Comparison of ENCODE assay signal across 28 cellular contexts in the genomic region with DNA sequence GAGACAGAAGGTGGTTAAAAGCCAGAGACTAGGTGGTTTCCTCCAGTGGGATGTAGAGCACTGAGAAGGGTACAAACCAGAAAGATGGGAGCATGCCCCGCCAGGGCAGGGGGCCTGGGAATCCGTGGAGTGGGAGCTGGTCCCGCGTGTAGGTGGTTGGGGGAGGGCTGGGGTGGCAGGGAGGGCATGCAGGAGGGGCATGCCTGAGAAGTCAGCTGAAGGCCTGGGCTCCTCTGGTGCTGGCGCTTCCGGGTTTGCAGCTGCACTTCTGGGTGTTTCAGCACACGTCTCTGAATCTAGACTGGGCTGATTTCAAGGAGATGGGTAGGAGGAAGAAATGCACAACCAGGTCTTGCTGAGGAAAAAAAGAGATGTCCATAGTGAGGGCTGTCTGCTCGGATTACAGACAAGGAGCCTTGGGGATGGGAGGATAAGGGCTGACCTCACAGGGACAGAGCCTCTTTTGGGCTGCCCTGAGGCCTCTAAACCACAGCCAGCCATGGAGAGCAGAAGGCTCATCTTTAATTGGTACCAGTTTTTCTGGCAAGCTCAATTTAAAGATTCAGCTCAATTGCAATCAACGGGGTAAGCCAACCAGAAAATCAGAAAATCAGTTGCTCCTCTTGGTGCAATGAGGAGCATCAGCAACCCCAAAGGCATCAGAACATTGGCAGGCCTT.
"Had no signal": no experiment of that assay in that cellular context is flagged by ENCODE, and none has a peak within 500 bp of the region (broad histone marks: within the 10 kb centered on the region; RNA-seq: fewer than 3 reads in every experiment).

No MANE protein-coding gene starts in this region.

- H3K9me3 ChIP-seq: ascending aorta, MG63, Peyer's patch had no signal

- H3K36me3 ChIP-seq: ascending aorta, cardiac muscle cell, MG63, Peyer's patch had no signal

- H3K4me1 ChIP-seq: ascending aorta, Peyer's patch had no signal

- H3K27me3 Mint-ChIP-seq: activated CD4-positive, alpha-beta T cell treated with anti-CD3 and anti-CD28 coated beads, Interleukin-2, amount 10 ng/mL, durations not matched to agents 24 days and 14 days; activated CD8-positive, alpha-beta T cell treated with anti-CD3 and anti-CD28 coated beads for 36 hours; activated naive CD4-positive, alpha-beta T cell treated with anti-CD3 and anti-CD28 coated beads, Interleukin-2, amount 50 U/mL, for 24 hours; activated naive CD8-positive, alpha-beta T cell treated with anti-CD3 and anti-CD28 coated beads, Interleukin-2, amount 10 ng/mL, durations not matched to agents 7 days and 5 days had no signal

- H3K4me3 ChIP-seq: ascending aorta, cardiac muscle cell, MG63, Peyer's patch had no signal

- H3K27ac ChIP-seq: ascending aorta, cardiac muscle cell, Peyer's patch, RWPE1 had no signal

- DNase-seq: activated CD4-positive, alpha-beta T cell treated with anti-CD3 and anti-CD28 coated beads, Interleukin-2, amount 10 ng/mL, durations not matched to agents 24 days and 14 days; activated CD4-positive, alpha-beta T cell treated with anti-CD3 and anti-CD28 coated beads, Interleukin-2, amount 50 U/mL, for 4 hours; activated CD8-positive, alpha-beta T cell treated with anti-CD3 and anti-CD28 coated beads for 36 hours; activated gamma-delta T cell; activated naive CD4-positive, alpha-beta T cell treated with Interleukin-2 at 50 U/mL for 16 hours; activated naive CD8-positive, alpha-beta T cell treated with anti-CD3 and anti-CD28 coated beads, Interleukin-2, amount 10 ng/mL, durations not matched to agents 7 days and 5 days; activated T-cell treated with anti-CD3 and anti-CD28 coated beads, Interleukin-2, amount 50 U/mL, for 1 hour; Kasumi-1; KBM-7; MG63; NCI-H1048; NCI-H1105 treated with DMSO at 0.1 percent for 48 hours; NCI-H1436; NCI-H1694; NCI-H1930; NCI-H2081 treated with DMSO at 0.1 percent for 48 hours; NCI-H226; NCI-H524 treated with DMSO at 0.1 percent for 48 hours; NK-92 treated with Interleukin-12 subunit alpha and Interleukin-12 subunit beta, amount 100 ng/mL, for 24 hours; PC-3; Peyer's patch; SIG-M5 had no signal

- H3K27ac Mint-ChIP-seq: activated CD4-positive, alpha-beta T cell treated with anti-CD3 and anti-CD28 coated beads, Interleukin-2, amount 10 ng/mL, durations not matched to agents 24 days and 14 days; activated CD8-positive, alpha-beta T cell treated with anti-CD3 and anti-CD28 coated beads for 36 hours; activated naive CD4-positive, alpha-beta T cell treated with anti-CD3 and anti-CD28 coated beads, Interleukin-2, amount 50 U/mL, for 24 hours; activated naive CD8-positive, alpha-beta T cell treated with anti-CD3 and anti-CD28 coated beads, Interleukin-2, amount 10 ng/mL, durations not matched to agents 7 days and 5 days; activated T-helper 2 cell treated with anti-CD3 and anti-CD28 coated beads, Interferon-gamma antibody, Interleukin-2, Interleukin-4, amounts not matched to agents 10 μg/mL and 5 μg/mL and 100 μg/mL, durations not matched to agents 14 hours and 24 hours and 36 hours; T-helper 2 cell treated with Interferon-gamma antibody and Interleukin-4, amounts not matched to agents 5 μg/mL and 100 μg/mL, for 36 hours had no signal

- H3K4me3 Mint-ChIP-seq: activated CD4-positive, alpha-beta T cell treated with anti-CD3 and anti-CD28 coated beads, Interleukin-2, amount 10 ng/mL, durations not matched to agents 24 days and 14 days; activated CD8-positive, alpha-beta T cell treated with anti-CD3 and anti-CD28 coated beads for 36 hours; activated naive CD4-positive, alpha-beta T cell treated with anti-CD3 and anti-CD28 coated beads, Interleukin-2, amount 50 U/mL, for 24 hours; activated naive CD8-positive, alpha-beta T cell treated with anti-CD3 and anti-CD28 coated beads, Interleukin-2, amount 10 ng/mL, durations not matched to agents 7 days and 5 days; T-helper 2 cell treated with Interferon-gamma antibody and Interleukin-4, amounts not matched to agents 5 μg/mL and 100 μg/mL, for 36 hours had no signal

- H3K27me3 ChIP-seq: ascending aorta, cardiac muscle cell, MG63, Peyer's patch had no signal

- H3K4me1 Mint-ChIP-seq: activated CD4-positive, alpha-beta T cell treated with anti-CD3 and anti-CD28 coated beads, Interleukin-2, amount 10 ng/mL, durations not matched to agents 24 days and 14 days; activated naive CD4-positive, alpha-beta T cell treated with anti-CD3 and anti-CD28 coated beads, Interleukin-2, amount 50 U/mL, for 24 hours; activated naive CD8-positive, alpha-beta T cell treated with anti-CD3 and anti-CD28 coated beads, Interleukin-2, amount 10 ng/mL, durations not matched to agents 7 days and 5 days had no signal

- H3K36me3 Mint-ChIP-seq: activated naive CD4-positive, alpha-beta T cell treated with anti-CD3 and anti-CD28 coated beads, Interleukin-2, amount 50 U/mL, for 24 hours; activated naive CD8-positive, alpha-beta T cell treated with anti-CD3 and anti-CD28 coated beads, Interleukin-2, amount 10 ng/mL, durations not matched to agents 7 days and 5 days had no signal

- H3K9me3 Mint-ChIP-seq: activated CD4-positive, alpha-beta T cell treated with anti-CD3 and anti-CD28 coated beads, Interleukin-2, amount 10 ng/mL, durations not matched to agents 24 days and 14 days; activated CD8-positive, alpha-beta T cell treated with anti-CD3 and anti-CD28 coated beads for 36 hours; activated naive CD4-positive, alpha-beta T cell treated with anti-CD3 and anti-CD28 coated beads, Interleukin-2, amount 50 U/mL, for 24 hours; activated naive CD8-positive, alpha-beta T cell treated with anti-CD3 and anti-CD28 coated beads, Interleukin-2, amount 10 ng/mL, durations not matched to agents 7 days and 5 days; activated T-helper 2 cell treated with anti-CD3 and anti-CD28 coated beads, Interferon-gamma antibody, Interleukin-2, Interleukin-4, amounts not matched to agents 10 μg/mL and 5 μg/mL and 100 μg/mL, durations not matched to agents 14 hours and 24 hours and 36 hours; T-helper 2 cell treated with Interferon-gamma antibody and Interleukin-4, amounts not matched to agents 5 μg/mL and 100 μg/mL, for 36 hours had no signal
